ENCODE assay signal across 11 cellular contexts in the genomic region with DNA sequence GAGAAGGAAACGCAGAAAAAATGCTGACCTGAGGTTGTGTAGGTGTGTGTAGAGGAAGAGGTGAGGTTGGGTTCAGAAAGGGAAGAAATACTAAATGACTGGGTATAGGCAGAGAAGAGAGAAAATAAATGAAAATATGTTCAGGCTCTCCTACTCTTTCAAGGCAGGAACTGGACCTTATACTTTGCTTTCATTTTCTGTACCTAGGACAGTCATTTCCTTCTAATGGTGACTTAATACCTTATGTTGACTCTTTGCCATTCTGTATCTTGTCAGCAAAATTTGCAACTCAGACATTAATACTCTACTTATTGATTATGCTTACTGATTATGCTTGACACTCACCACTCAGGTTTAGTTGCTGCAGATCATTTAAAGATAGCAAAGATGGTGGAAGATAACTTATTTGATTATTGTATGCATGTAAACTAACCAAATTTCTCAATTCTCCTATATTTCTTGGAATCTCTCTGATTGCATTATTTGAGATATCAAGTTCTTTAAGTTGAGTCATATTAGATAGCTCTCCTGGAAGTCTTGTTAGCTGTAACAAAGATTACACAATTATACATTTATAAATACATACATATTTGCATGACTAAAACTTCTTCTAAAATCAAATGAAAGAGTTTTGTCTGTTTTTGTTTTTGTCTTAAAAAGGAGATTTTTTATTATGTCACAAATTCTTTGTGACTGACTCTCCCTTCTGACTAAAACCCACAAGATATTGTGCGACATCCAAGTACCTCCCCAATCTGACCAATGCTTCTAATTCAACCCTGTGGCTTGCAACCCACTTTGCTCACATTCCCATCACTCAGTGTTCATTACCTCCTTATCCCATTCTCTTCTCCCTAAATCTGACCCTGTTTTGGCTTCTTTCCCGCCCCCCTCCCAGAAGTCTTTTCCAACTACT. TPM values are rescaled to one million over a fixed set of nuclear protein-coding genes. Genes with fewer than 3 reads are reported as not detected.
DNase-seq lines count a peak whose midpoint lies in the region; ATAC-seq and TF ChIP-seq lines count a peak whose summit lies in the region.
"Had no signal": no experiment of that assay in that cellular context is flagged by ENCODE, and none has a peak within 500 bp of the region (broad histone marks: within the 10 kb centered on the region; RNA-seq: fewer than 3 reads in every experiment).

No MANE protein-coding gene starts in this region.

- no peaks in the 10 kb centered on the region for H3K36me3 Mint-ChIP-seq in activated naive CD4-positive, alpha-beta T cell treated with anti-CD3 and anti-CD28 coated beads for 36 hours (ENCODE audit: low read depth)

- no peaks in the 10 kb centered on the region for H3K36me3 ChIP-seq in psoas muscle (ENCODE audit: insufficient read depth in 1 of 2, low read depth in 1 of 2)

- ATAC-seq in GM18861 (IDR thresholded peaks at IDR 0.05; ENCODE audit: unreplicated experiment) = peak; percentile 83
- peak; percentile 65 for ATAC-seq in HG02763 (IDR thresholded peaks at IDR 0.05; ENCODE audit: unreplicated experiment)
- no peak for ATAC-seq in psoas muscle
- ATAC-seq: activated T-helper 17 cell treated with anti-CD3 and anti-CD28 coated beads, Interleukin-2, amount 50 U/mL, for 72 hours had no signal

- no peak overlapping the region for H3K27ac ChIP-seq in psoas muscle

- peak; percentile 74 for DNase-seq in RKO (ENCODE audit: low spot score)
- DNase-seq in renal cortical epithelial cell (ENCODE audit: low read depth) = peak; percentile 68
- no peak for DNase-seq in psoas muscle
- no peak for DNase-seq in activated naive CD4-positive, alpha-beta T cell treated with anti-CD3 and anti-CD28 coated beads for 36 hours
- no peak for DNase-seq in lower leg skin (ENCODE audit: low spot score in 2 of 2)
- no peak for DNase-seq in amygdala (lab: John Stamatoyannopoulos, UW)
- DNase-seq: hypothalamus, Right ventricle myocardium superior had no signal

- no peak overlapping the region for H3K4me3 Mint-ChIP-seq in activated naive CD4-positive, alpha-beta T cell treated with anti-CD3 and anti-CD28 coated beads for 36 hours
- H3K4me3 Mint-ChIP-seq: activated T-helper 17 cell treated with anti-CD3 and anti-CD28 coated beads, Interleukin-2, amount 50 U/mL, for 72 hours had no signal

- H3K4me1 Mint-ChIP-seq in activated naive CD4-positive, alpha-beta T cell treated with anti-CD3 and anti-CD28 coated beads for 36 hours (ENCODE audit: low read depth) = no peaks in the 10 kb centered on the region
- H3K4me1 Mint-ChIP-seq: activated T-helper 17 cell treated with anti-CD3 and anti-CD28 coated beads, Interleukin-2, amount 50 U/mL, for 72 hours had no signal

- WGBS in psoas muscle, 3 donors = 93 to 95% (median 94%) methylated on average over 3 of the region's 3 CpGs
- WGBS in lower leg skin, 2 donors = 77 to 86% methylated on average over 3 of the region's 3 CpGs

- peaks cover 2% of the 10 kb centered on the region for H3K27me3 Mint-ChIP-seq in activated naive CD4-positive, alpha-beta T cell treated with anti-CD3 and anti-CD28 coated beads for 36 hours (ENCODE audit: low read depth)

- CTCF ChIA-PET in activated naive CD4-positive, alpha-beta T cell treated with anti-CD3 and anti-CD28 coated beads for 36 hours (lab: Charles Lee) = no interaction called here

- intact Hi-C loops in psoas muscle (cut with DNase I) (no loop called here), lower leg skin (cut with DNase I; ENCODE audit: low total_unique reads) (no loop called here)
- intact Hi-C loops in activated naive CD4-positive, alpha-beta T cell treated with anti-CD3 and anti-CD28 coated beads for 36 hours (cut with micrococcal nuclease) = no loop called here

- H3K4me1 ChIP-seq in psoas muscle = no peaks in the 10 kb centered on the region

- no peaks in the 10 kb centered on the region for H3K9me3 Mint-ChIP-seq in activated naive CD4-positive, alpha-beta T cell treated with anti-CD3 and anti-CD28 coated beads for 36 hours
- H3K9me3 Mint-ChIP-seq: activated T-helper 17 cell treated with anti-CD3 and anti-CD28 coated beads, Interleukin-2, amount 50 U/mL, for 72 hours had no signal

- no peaks in the 10 kb centered on the region for H3K9me3 ChIP-seq in psoas muscle

- H3K27me3 ChIP-seq in psoas muscle (ENCODE audit: insufficient read depth in 3 of 3, low read length in 2 of 3) = no peaks in the 10 kb centered on the region

- no peak for TF ChIP-seq CTCF in psoas muscle (IDR thresholded peaks at IDR 0.05)
- TF ChIP-seq CTCF in lower leg skin (IDR thresholded peaks at IDR 0.05) = no peak

- no peak overlapping the region for H3K27ac Mint-ChIP-seq in activated naive CD4-positive, alpha-beta T cell treated with anti-CD3 and anti-CD28 coated beads for 36 hours
- H3K27ac Mint-ChIP-seq: activated T-helper 17 cell treated with anti-CD3 and anti-CD28 coated beads, Interleukin-2, amount 50 U/mL, for 72 hours had no signal

- H3K4me3 ChIP-seq in psoas muscle = no peak overlapping the region
- H3K4me3 ChIP-seq in lower leg skin (ENCODE audit: low read depth, poor library complexity, severe bottlenecking) = no peak overlapping the region

- TF ChIP-seq POLR2A in lower leg skin (IDR thresholded peaks at IDR 0.05) = no peak

RNA-seq across cellular contexts. Expression of a gene that starts 20.0 kb away (rescaled TPM):
- 0.05 TPM in 1 of 2 replicates, not detected in the other for total RNA-seq in renal cortical epithelial cell
- not detected for total RNA-seq in psoas muscle
- under 1 TPM in 1 of 3 donors, not detected in 2; 0.08 TPM for polyA plus RNA-seq in psoas muscle
- total RNA-seq in activated naive CD4-positive, alpha-beta T cell treated with anti-CD3 and anti-CD28 coated beads for 36 hours = not detected
- total RNA-seq in lower leg skin = under 1 TPM in 2 of 4 donors, not detected in 2; 0.13 to 0.65 TPM
- total RNA-seq: Right ventricle myocardium superior had no signal

RNA-seq across cellular contexts. Expression of a gene that starts 24.6 kb away (rescaled TPM):
- total RNA-seq in renal cortical epithelial cell (123 and 425 TPM in 2 replicates), psoas muscle (10 to 100 TPM in 2 of 4 donors, 1 to 10 TPM in 2; 7.9 to 23.9 (median 12.7) TPM), lower leg skin (10 to 100 TPM; 34.4 to 62.4 (median 52.3) TPM)
- 1 to 10 TPM; 4.2 to 4.9 (median 4.4) TPM for polyA plus RNA-seq in psoas muscle
- total RNA-seq in activated naive CD4-positive, alpha-beta T cell treated with anti-CD3 and anti-CD28 coated beads for 36 hours = 10 to 100 TPM; 52.8 to 55.5 TPM

Comparison
In these comparisons a context has a peak if more than half of its experiments do, and no peak if none do; other contexts are left out.
1. ATAC-seq: peak in GM18861 (single experiment) and HG02763 (single experiment); none in psoas muscle (0 of 4).
2. DNase-seq: peak in RKO (single experiment) and renal cortical epithelial cell (single experiment); none in psoas muscle (0 of 2), activated naive CD4-positive, alpha-beta T cell treated with anti-CD3 and anti-CD28 coated beads for 36 hours (single experiment), lower leg skin (0 of 2) and amygdala (0 of 56).